In genomic region chr2:111735838-111736711, GRCh38 we compare ENCODE assay signal across 8 cellular contexts.
DNase-seq lines count a peak whose midpoint lies in the region; ATAC-seq, FAIRE-seq and TF ChIP-seq lines count a peak whose summit lies in the region.
"Not testable (repeated sequence)": the region's sequence is repeated elsewhere in the genome, so short reads cannot be mapped to it uniquely, and the experiment has no call there.

No MANE protein-coding gene starts in this region.

- H3K27ac Mint-ChIP-seq in activated B cell treated with CpG ODN at 0.5 μM for 24 hours, neural progenitor cell: not testable (repeated sequence)

- intact Hi-C loops in activated B cell treated with CpG ODN at 0.5 μM for 24 hours (cut with micrococcal nuclease); heart right ventricle (cut with DNase I); vagina (cut with DNase I): not testable (repeated sequence)

- not testable (repeated sequence) for H3F3A ChIP-seq in neural progenitor cell (ENCODE audit: low read depth)

- TF ChIP-seq POLR2A in vagina (IDR thresholded peaks at IDR 0.05), result not testable (repeated sequence)

- POLR2A ChIA-PET in activated B cell treated with CpG ODN at 0.5 μM for 24 hours (lab: Charles Lee), result not testable (repeated sequence)

- H3K9me3 Mint-ChIP-seq in activated B cell treated with CpG ODN at 0.5 μM for 24 hours, neural progenitor cell: not testable (repeated sequence)

- not testable (repeated sequence) for H4K20me1 ChIP-seq in neural progenitor cell (ENCODE audit: low read depth)

- H3K27me3 Mint-ChIP-seq in activated B cell treated with CpG ODN at 0.5 μM for 24 hours; neural progenitor cell (ENCODE audit: insufficient read depth, low read depth): not testable (repeated sequence)

- H3K4me3 ChIP-seq in cardiac fibroblast (replicated peaks in 1 of 2; ENCODE audit: low read depth in 2 of 2, low read length in 2 of 2); heart right ventricle; neural progenitor cell; vagina: not testable (repeated sequence)

- not testable (repeated sequence) for H3K4me1 Mint-ChIP-seq in activated B cell treated with CpG ODN at 0.5 μM for 24 hours, neural progenitor cell

- H3K79me2 ChIP-seq in neural progenitor cell (ENCODE audit: low read depth), result not testable (repeated sequence)

- CTCF ChIA-PET in activated B cell treated with CpG ODN at 0.5 μM for 24 hours (lab: Charles Lee), result not testable (repeated sequence)

- not testable (repeated sequence) for H3K27ac ChIP-seq in heart right ventricle, neural progenitor cell
- H3K27ac ChIP-seq in vagina, result peak overlapping the region; percentile 53

- not testable (repeated sequence) for H3K9me3 ChIP-seq in heart right ventricle; neural progenitor cell (ENCODE audit: low read depth); vagina

- H3K9ac ChIP-seq in neural progenitor cell, result not testable (repeated sequence)

- H3K4me3 Mint-ChIP-seq in activated B cell treated with CpG ODN at 0.5 μM for 24 hours, neural progenitor cell: not testable (repeated sequence)

- FAIRE-seq in G401.6 (lab: Jason Lieb, UNC), result peak; percentile 70

- peak in 2 of 3 experiments; percentile 21 to 65 for DNase-seq in NCI-H1417 (lab: John Stamatoyannopoulos, UW)
- peak; percentile 25 for DNase-seq in activated B cell treated with CpG ODN at 0.5 μM for 24 hours
- peak; percentile 58 to 67 for DNase-seq in cardiac fibroblast (ENCODE audit: low read depth in 2 of 2)
- DNase-seq in heart right ventricle, result peak in 1 of 2 donors; percentile 22
- DNase-seq in neural progenitor cell (ENCODE audit: low spot score), result peak; percentile 1
- DNase-seq in vagina (ENCODE audit: extremely low spot score in 2 of 2), result peak; percentile 70 to 83

- H3K36me3 Mint-ChIP-seq in activated B cell treated with CpG ODN at 0.5 μM for 24 hours (ENCODE audit: low read depth); neural progenitor cell: not testable (repeated sequence)

- not testable (repeated sequence) for H3K36me3 ChIP-seq in heart right ventricle, neural progenitor cell, vagina

- ATAC-seq in HG02588 (IDR thresholded peaks at IDR 0.05; ENCODE audit: unreplicated experiment), result peak; percentile 67
- ATAC-seq in activated B cell treated with CpG ODN at 0.5 μM for 24 hours (ENCODE audit: low read depth), result peak; percentile 94
- ATAC-seq in heart right ventricle, result peak; percentile 71 to 89 (median 86)

- H3K27me3 ChIP-seq in heart right ventricle, neural progenitor cell, vagina: not testable (repeated sequence)

- WGBS in heart right ventricle, 2 donors, result 27 to 52% methylated on average over 6 to 7 of the region's 9 CpGs

- not testable (repeated sequence) for H2AFZ ChIP-seq in neural progenitor cell (replicated peaks)

- H3K4me2 ChIP-seq in neural progenitor cell, result not testable (repeated sequence)

- not testable (repeated sequence) for H3K4me1 ChIP-seq in heart right ventricle, neural progenitor cell, vagina

- TF ChIP-seq CTCF in activated B cell treated with CpG ODN at 0.5 μM for 24 hours (IDR thresholded peaks at IDR 0.05), result not testable (repeated sequence)
- TF ChIP-seq CTCF in cardiac fibroblast (IDR thresholded peaks at IDR 0.05; ENCODE audit: low read depth, low read length) (peak; percentile 26), heart right ventricle (IDR thresholded peaks at IDR 0.05) (peak in 8 of 9 donors; percentile 33 to 62 (median 55)), neural progenitor cell (IDR thresholded peaks at IDR 0.05) (peak; percentile 50), vagina (IDR thresholded peaks at IDR 0.05) (peak in 1 of 3 experiments; percentile 59)
